ENCODE assay signal across 1 cellular context in genomic region chr20:18705906-18706305, GRCh38.
TF ChIP-seq lines count a peak whose summit lies in the region.

No MANE protein-coding gene starts in this region.

TF ChIP-seq in IMR-90, 13 proteins besides CTCF, POLR2A, EP300 and RAD21:
- TF ChIP-seq USF2 (IDR thresholded peaks at IDR 0.05; ENCODE audit: low read depth, low read length) (no peak), CEBPB (IDR thresholded peaks at IDR 0.05; ENCODE audit: low read depth, low read length) (peak; percentile 68), MAZ (IDR thresholded peaks at IDR 0.05; ENCODE audit: borderline replicate concordance, low read depth, low read length) (no peak)
